15 cellular contexts compared by ENCODE assay signal in the genomic region with DNA sequence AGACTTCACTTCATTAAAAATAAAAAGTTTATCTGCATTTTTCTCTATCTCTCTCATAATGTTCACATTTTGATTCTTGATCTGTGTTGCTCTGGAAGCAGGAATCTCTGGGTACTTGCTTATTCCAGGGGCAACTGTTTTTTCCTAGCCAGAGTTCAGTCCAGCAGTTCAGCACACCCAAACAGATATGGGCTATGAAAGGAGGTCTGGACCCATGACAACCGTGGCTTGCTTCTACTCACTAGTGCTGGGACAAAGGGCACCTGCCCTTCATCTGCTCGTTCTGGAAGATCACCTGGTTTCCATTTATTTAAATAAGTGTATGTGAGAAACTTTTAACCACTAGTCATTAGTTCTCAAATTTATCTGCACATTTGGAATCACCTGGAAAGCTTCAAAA.
"Had no signal": no experiment of that assay in that cellular context is flagged by ENCODE, and none has a peak within 500 bp of the region (broad histone marks: within the 10 kb centered on the region; RNA-seq: fewer than 3 reads in every experiment).

No MANE protein-coding gene starts in this region.

- H3K27ac Mint-ChIP-seq: natural killer cell treated with Interleukin-12 subunit alpha and Interleukin-12 subunit beta and Interleukin-15 and Interleukin-18, amount 100 ng/mL, for 72 hours had no signal

- H3K9me3 Mint-ChIP-seq: natural killer cell treated with Interleukin-12 subunit alpha and Interleukin-12 subunit beta and Interleukin-15 and Interleukin-18, amount 100 ng/mL, for 72 hours had no signal

- DNase-seq: effector memory CD4-positive, alpha-beta T cell; glutamatergic neuron; islet precursor cell; left lung; mesenchymal stem cell; midbrain; sigmoid colon; stimulated activated CD4-positive, alpha-beta T cell treated with anti-CD3 and anti-CD28 coated beads, Interleukin-12 subunit alpha, Interleukin-12 subunit beta, amount 100 ng/mL, for 4 hours; stimulated activated naive CD4-positive, alpha-beta T cell; trophoblast cell had no signal

- ATAC-seq: gastroesophageal sphincter; left lung; natural killer cell treated with Interleukin-12 subunit alpha and Interleukin-12 subunit beta and Interleukin-15 and Interleukin-18, amount 100 ng/mL, for 72 hours had no signal

- H3K4me3 ChIP-seq: esophagus muscularis mucosa, gastroesophageal sphincter, left lung, lung, sigmoid colon, skin epidermis had no signal

- H3K4me1 ChIP-seq: left lung had no signal

- H3K27ac ChIP-seq: esophagus muscularis mucosa, gastroesophageal sphincter, left lung, sigmoid colon, skin epidermis had no signal

- H3K27me3 ChIP-seq: esophagus muscularis mucosa, gastroesophageal sphincter, left lung, sigmoid colon had no signal

- H3K27me3 Mint-ChIP-seq: natural killer cell treated with Interleukin-12 subunit alpha and Interleukin-12 subunit beta and Interleukin-15 and Interleukin-18, amount 100 ng/mL, for 72 hours had no signal

- H3K4me3 Mint-ChIP-seq: natural killer cell treated with Interleukin-12 subunit alpha and Interleukin-12 subunit beta and Interleukin-15 and Interleukin-18, amount 100 ng/mL, for 72 hours had no signal

- H3K9me3 ChIP-seq: esophagus muscularis mucosa, gastroesophageal sphincter, left lung, sigmoid colon had no signal

- H3K36me3 ChIP-seq: esophagus muscularis mucosa, gastroesophageal sphincter, sigmoid colon had no signal

- H3K36me3 Mint-ChIP-seq: natural killer cell treated with Interleukin-12 subunit alpha and Interleukin-12 subunit beta and Interleukin-15 and Interleukin-18, amount 100 ng/mL, for 72 hours had no signal
